Comparison of ENCODE assay signal across 1 cellular context in genomic region chr17:3528604-3529511, GRCh38.
TF ChIP-seq lines count a peak whose summit lies in the region.

No MANE protein-coding gene starts in this region.

TF ChIP-seq in HepG2, 621 proteins besides CTCF, POLR2A, EP300 and RAD21:
- no peak for TF ChIP-seq MLXIP (CRISPR knock-in tag; IDR thresholded peaks at IDR 0.05; ENCODE audit: borderline replicate concordance)
- TF ChIP-seq UBTF (CRISPR knock-in tag; IDR thresholded peaks at IDR 0.05) = 0 out of 2 replicates have a peak, but pooled peaks have one; percentile 18
- TF ChIP-seq ZNF274 (CRISPR knock-in tag; IDR thresholded peaks at IDR 0.05) = no peak
- peak; percentile 51; the same call in 1 of the 2 replicates for TF ChIP-seq ZMYM3 (CRISPR knock-in tag; IDR thresholded peaks at IDR 0.05)
- TF ChIP-seq FOXO1 (CRISPR knock-in tag; IDR thresholded peaks at IDR 0.05) = no peak
- peak; percentile 99 for TF ChIP-seq ZNF768 (CRISPR knock-in tag; IDR thresholded peaks at IDR 0.05)
